20 cellular contexts compared by ENCODE assay signal in genomic region chr18:56326386-56327072, GRCh38.
"Had no signal": no experiment of that assay in that cellular context is flagged by ENCODE, and none has a peak within 500 bp of the region (broad histone marks: within the 10 kb centered on the region; RNA-seq: fewer than 3 reads in every experiment).

No MANE protein-coding gene starts in this region.

- H3K27ac Mint-ChIP-seq: activated B cell treated with CpG ODN at 0.5 μM for 24 hours; activated CD4-positive, alpha-beta memory T cell treated with anti-CD3 and anti-CD28 coated beads for 36 hours; activated CD8-positive, alpha-beta memory T cell treated with anti-CD3 and anti-CD28 coated beads, Interleukin-2, amount 10 ng/mL, durations not matched to agents 7 days and 5 days; activated naive CD8-positive, alpha-beta T cell treated with anti-CD3 and anti-CD28 coated beads, Interleukin-2, amount 10 ng/mL, durations not matched to agents 7 days and 5 days; activated T-helper 17 cell treated with anti-CD3 and anti-CD28 coated beads, Interleukin-2, amount 50 U/mL, for 72 hours had no signal

- H3K4me3 ChIP-seq: breast epithelium, left lung, prostate gland, transverse colon had no signal

- H3K4me1 Mint-ChIP-seq: activated CD8-positive, alpha-beta memory T cell treated with anti-CD3 and anti-CD28 coated beads, Interleukin-2, amount 10 ng/mL, durations not matched to agents 7 days and 5 days; activated naive CD8-positive, alpha-beta T cell treated with anti-CD3 and anti-CD28 coated beads, Interleukin-2, amount 10 ng/mL, durations not matched to agents 7 days and 5 days; activated T-helper 17 cell treated with anti-CD3 and anti-CD28 coated beads, Interleukin-2, amount 50 U/mL, for 72 hours had no signal

- H3K36me3 Mint-ChIP-seq: activated CD4-positive, alpha-beta memory T cell treated with anti-CD3 and anti-CD28 coated beads for 36 hours; activated CD8-positive, alpha-beta memory T cell treated with anti-CD3 and anti-CD28 coated beads, Interleukin-2, amount 10 ng/mL, durations not matched to agents 7 days and 5 days; activated naive CD8-positive, alpha-beta T cell treated with anti-CD3 and anti-CD28 coated beads, Interleukin-2, amount 10 ng/mL, durations not matched to agents 7 days and 5 days had no signal

- H3K9me3 ChIP-seq: breast epithelium, left lung, prostate gland, transverse colon had no signal

- H3K4me3 Mint-ChIP-seq: activated B cell treated with CpG ODN at 0.5 μM for 24 hours; activated CD4-positive, alpha-beta memory T cell treated with anti-CD3 and anti-CD28 coated beads for 36 hours; activated CD8-positive, alpha-beta memory T cell treated with anti-CD3 and anti-CD28 coated beads, Interleukin-2, amount 10 ng/mL, durations not matched to agents 7 days and 5 days; activated naive CD8-positive, alpha-beta T cell treated with anti-CD3 and anti-CD28 coated beads, Interleukin-2, amount 10 ng/mL, durations not matched to agents 7 days and 5 days; activated T-helper 17 cell treated with anti-CD3 and anti-CD28 coated beads, Interleukin-2, amount 50 U/mL, for 72 hours had no signal

- H3K36me3 ChIP-seq: breast epithelium, left lung, prostate gland, transverse colon had no signal

- H3K4me1 ChIP-seq: foreskin keratinocyte, prostate gland, transverse colon had no signal

- H3K9me3 Mint-ChIP-seq: activated B cell treated with CpG ODN at 0.5 μM for 24 hours; activated CD4-positive, alpha-beta memory T cell treated with anti-CD3 and anti-CD28 coated beads for 36 hours; activated naive CD8-positive, alpha-beta T cell treated with anti-CD3 and anti-CD28 coated beads, Interleukin-2, amount 10 ng/mL, durations not matched to agents 7 days and 5 days; activated T-helper 17 cell treated with anti-CD3 and anti-CD28 coated beads, Interleukin-2, amount 50 U/mL, for 72 hours had no signal

- FAIRE-seq: kidney had no signal

- H3K27ac ChIP-seq: foreskin keratinocyte, prostate gland, transverse colon had no signal

- H3K27me3 Mint-ChIP-seq: activated B cell treated with CpG ODN at 0.5 μM for 24 hours; activated CD4-positive, alpha-beta memory T cell treated with anti-CD3 and anti-CD28 coated beads for 36 hours; activated CD8-positive, alpha-beta memory T cell treated with anti-CD3 and anti-CD28 coated beads, Interleukin-2, amount 10 ng/mL, durations not matched to agents 7 days and 5 days had no signal

- H3K27me3 ChIP-seq: breast epithelium, foreskin keratinocyte, left lung, transverse colon had no signal

- ATAC-seq: activated CD8-positive, alpha-beta memory T cell treated with anti-CD3 and anti-CD28 coated beads, Interleukin-2, amount 10 ng/mL, durations not matched to agents 7 days and 5 days; activated T-helper 17 cell treated with anti-CD3 and anti-CD28 coated beads, Interleukin-2, amount 50 U/mL, for 72 hours; foreskin keratinocyte; stimulated activated naive CD8-positive, alpha-beta T cell treated with anti-CD3 and anti-CD28 coated beads, Interleukin-15, Interleukin-2, amounts not matched to agents 100 U/mL and 50 U/mL, for 24 hours had no signal

- DNase-seq: activated B cell treated with CpG ODN at 0.5 μM for 24 hours; activated CD4-positive, alpha-beta memory T cell treated with anti-CD3 and anti-CD28 coated beads for 36 hours; activated CD4-positive, alpha-beta T cell treated with anti-CD3 and anti-CD28 coated beads for 4 hours; activated CD8-positive, alpha-beta memory T cell treated with anti-CD3 and anti-CD28 coated beads, Interleukin-2, amount 10 ng/mL, durations not matched to agents 7 days and 5 days; activated naive CD4-positive, alpha-beta T cell; activated naive CD8-positive, alpha-beta T cell treated with anti-CD3 and anti-CD28 coated beads, Interleukin-2, amount 10 ng/mL, durations not matched to agents 7 days and 5 days; effector CD4-positive, alpha-beta T cell; glutamatergic neuron; hypothalamus; kidney; left lung; right cardiac atrium; stimulated activated CD4-positive, alpha-beta T cell treated with anti-CD3 and anti-CD28 coated beads, Interleukin-2, amount 100 ng/mL, for 24 hours; stimulated activated naive CD8-positive, alpha-beta T cell treated with anti-CD3 and anti-CD28 coated beads, Interleukin-15, Interleukin-2, amounts not matched to agents 100 U/mL and 50 U/mL, for 24 hours; substantia nigra; transverse colon had no signal
